Comparison of ENCODE assay signal across 9 cellular contexts in genomic region chr12:4908694-4909396, GRCh38. TPM values are rescaled to one million over a fixed set of nuclear protein-coding genes. Genes with fewer than 3 reads are reported as not detected.
DNase-seq lines count a peak whose midpoint lies in the region; ATAC-seq, FAIRE-seq and TF ChIP-seq lines count a peak whose summit lies in the region.
"Had no signal": no experiment of that assay in that cellular context is flagged by ENCODE, and none has a peak within 500 bp of the region (broad histone marks: within the 10 kb centered on the region; RNA-seq: fewer than 3 reads in every experiment).

No MANE protein-coding gene starts in this region.

- no peak overlapping the region for H3K27ac ChIP-seq in skeletal muscle tissue (ENCODE audit: low read depth, low read length)

- H3K9me3 Mint-ChIP-seq in activated naive CD4-positive, alpha-beta T cell treated with anti-CD3 and anti-CD28 coated beads for 36 hours, result peaks cover 2% of the 10 kb centered on the region
- H3K9me3 Mint-ChIP-seq: natural killer cell treated with Interleukin-12 subunit alpha and Interleukin-12 subunit beta and Interleukin-15 and Interleukin-18, amount 100 ng/mL, for 72 hours had no signal

- peaks cover 60 to 65% (median 64%) of the 10 kb centered on the region in 3 donors for H3K27me3 ChIP-seq in skeletal muscle tissue (ENCODE audit: control insufficient read depth in 3 of 3, insufficient read depth in 3 of 3, low read length in 3 of 3)

- H3K9ac ChIP-seq in skeletal muscle tissue (ENCODE audit: low read depth in 1 of 3, low read length in 3 of 3), result no peak overlapping the region

- FAIRE-seq in frontal cortex (lab: Jason Lieb, UNC) (no peak), GM12892 (lab: Jason Lieb, UNC) (no peak)

- H3K36me3 Mint-ChIP-seq in activated naive CD4-positive, alpha-beta T cell treated with anti-CD3 and anti-CD28 coated beads for 36 hours (ENCODE audit: low read depth), result no peaks in the 10 kb centered on the region

- H3K4me1 ChIP-seq in skeletal muscle tissue (ENCODE audit: control insufficient read depth in 3 of 3, insufficient read depth in 3 of 3, low read length in 3 of 3), result peaks cover 18 to 22% (median 19%) of the 10 kb centered on the region in 3 donors

- H3K27ac Mint-ChIP-seq in activated naive CD4-positive, alpha-beta T cell treated with anti-CD3 and anti-CD28 coated beads for 36 hours, result no peak overlapping the region
- H3K27ac Mint-ChIP-seq: natural killer cell treated with Interleukin-12 subunit alpha and Interleukin-12 subunit beta and Interleukin-15 and Interleukin-18, amount 100 ng/mL, for 72 hours had no signal

- CTCF ChIA-PET in activated naive CD4-positive, alpha-beta T cell treated with anti-CD3 and anti-CD28 coated beads for 36 hours (lab: Charles Lee), result interaction anchor here (0.9 to 1.9 kb wide), 6 partner anchors 23 to 147 kb away, joined by 3 to 7 read pairs (median 3); no protein-coding TSS in a partner anchor

- peak; percentile 14 for DNase-seq in activated naive CD4-positive, alpha-beta T cell treated with anti-CD3 and anti-CD28 coated beads for 36 hours
- no peak for DNase-seq in activated naive CD4-positive, alpha-beta T cell treated with Interleukin-2 at 50 U/mL for 16 hours
- DNase-seq in NCI-H82 treated with DMSO at 0.1 percent for 48 hours (lab: John Stamatoyannopoulos, UW; ENCODE audit: unreplicated experiment) (peak; percentile 41), frontal cortex (ENCODE audit: low spot score in 2 of 2) (peak; percentile 26 to 36), GM12892 (ENCODE audit: insufficient read length) (no peak)

- H3K4me3 Mint-ChIP-seq in activated naive CD4-positive, alpha-beta T cell treated with anti-CD3 and anti-CD28 coated beads for 36 hours, result peak overlapping the region; percentile 31
- H3K4me3 Mint-ChIP-seq: natural killer cell treated with Interleukin-12 subunit alpha and Interleukin-12 subunit beta and Interleukin-15 and Interleukin-18, amount 100 ng/mL, for 72 hours had no signal

- peaks cover 14% of the 10 kb centered on the region for H3K4me1 Mint-ChIP-seq in activated naive CD4-positive, alpha-beta T cell treated with anti-CD3 and anti-CD28 coated beads for 36 hours (ENCODE audit: low read depth)

- peak overlapping the region; percentile 23 to 70 (median 60) for H3K4me3 ChIP-seq in skeletal muscle tissue (ENCODE audit: low read length in 3 of 3)

- H3K9me3 ChIP-seq in skeletal muscle tissue (ENCODE audit: control insufficient read depth in 3 of 3, low read length in 3 of 3), result peaks cover 0 to 3% (median 2%) of the 10 kb centered on the region in 3 donors

- intact Hi-C loops in activated naive CD4-positive, alpha-beta T cell treated with anti-CD3 and anti-CD28 coated beads for 36 hours (cut with micrococcal nuclease), result no loop called here

- ATAC-seq in GM18907 (IDR thresholded peaks at IDR 0.05; ENCODE audit: unreplicated experiment) (no peak), HG02759 (IDR thresholded peaks at IDR 0.05; ENCODE audit: unreplicated experiment) (no peak)

- TF ChIP-seq POLR2A in GM12892 (IDR thresholded peaks at IDR 0.05; ENCODE audit: low read depth, low read length), result no peak

- no peaks in the 10 kb centered on the region for H3K36me3 ChIP-seq in skeletal muscle tissue (ENCODE audit: control insufficient read depth in 3 of 3, insufficient read depth in 3 of 3, low read length in 3 of 3)

- H3K27me3 Mint-ChIP-seq in activated naive CD4-positive, alpha-beta T cell treated with anti-CD3 and anti-CD28 coated beads for 36 hours (ENCODE audit: low read depth), result peaks cover 45% of the 10 kb centered on the region

RNA-seq across cellular contexts. Expression of gene KCNA1, which starts 0.9 kb away (rescaled TPM):
- under 1 TPM in 1 of 2 experiments, not detected in 1; 0.05 TPM for total RNA-seq in activated naive CD4-positive, alpha-beta T cell treated with anti-CD3 and anti-CD28 coated beads for 36 hours
- total RNA-seq in frontal cortex (7.3 TPM), skeletal muscle tissue (1.6 TPM)
- polyA plus RNA-seq in GM12892 (2012; ENCODE audit: missing spikeins), result 0.53 TPM
- total RNA-seq: natural killer cell treated with Interleukin-12 subunit alpha and Interleukin-12 subunit beta and Interleukin-15 and Interleukin-18, amount 100 ng/mL, for 72 hours had no signal

Comparison
In these comparisons a context has a peak if more than half of its experiments do, and no peak if none do; other contexts are left out.
1. DNase-seq: peak in activated naive CD4-positive, alpha-beta T cell treated with anti-CD3 and anti-CD28 coated beads for 36 hours (single experiment), NCI-H82 treated with DMSO at 0.1 percent for 48 hours (single experiment) and frontal cortex (2 of 2); none in activated naive CD4-positive, alpha-beta T cell treated with Interleukin-2 at 50 U/mL for 16 hours (single experiment) and GM12892 (single experiment).